Comparison of ENCODE assay signal across 23 cellular contexts in genomic region chr7:67842571-67842970, GRCh38.
"Had no signal": no experiment of that assay in that cellular context is flagged by ENCODE, and none has a peak within 500 bp of the region (broad histone marks: within the 10 kb centered on the region; RNA-seq: fewer than 3 reads in every experiment).

No MANE protein-coding gene starts in this region.

- DNase-seq: activated CD4-positive, alpha-beta T cell treated with anti-CD3 and anti-CD28 coated beads for 4 hours; activated CD4-positive, alpha-beta T cell treated with anti-CD3 and anti-CD28 coated beads, Interleukin-2, amount 50 U/mL, for 4 hours; activated CD8-positive, alpha-beta T cell treated with anti-CD3 and anti-CD28 coated beads, Interleukin-2, amount 10 ng/mL, durations not matched to agents 7 days and 5 days; activated effector memory CD4-positive, alpha-beta T cell treated with Interleukin-2 at 50 U/mL for 16 hours; activated naive CD4-positive, alpha-beta T cell; activated T-cell treated with anti-CD3 and anti-CD28 coated beads, Interleukin-2, amount 50 U/mL, for 24 hours; aorta; central memory CD4-positive, alpha-beta T cell; KBM-7; MG63; MV-4-11; NCI-H1417 treated with DMSO at 0.1 percent for 48 hours; NCI-H1694; NCI-H2029; NCI-H2107; NCI-H2171 treated with DMSO at 0.1 percent for 48 hours; NCI-H226; NCI-H526; NCI-H774; NK-92 treated with Interleukin-12 subunit alpha and Interleukin-12 subunit beta, amount 100 ng/mL, for 24 hours; PC-9; SHP77 treated with DMSO at 0.1 percent for 48 hours had no signal

- H3K4me3 ChIP-seq: MG63, PC-9 had no signal

- ATAC-seq: activated CD4-positive, CD25-positive, alpha-beta regulatory T cell treated with anti-CD3 and anti-CD28 coated beads, Interleukin-2, amount 50 U/mL, for 24 hours; activated CD8-positive, alpha-beta T cell treated with anti-CD3 and anti-CD28 coated beads, Interleukin-2, amount 10 ng/mL, durations not matched to agents 7 days and 5 days had no signal

- H3K9me3 ChIP-seq: MG63 had no signal

- H2AFZ ChIP-seq: PC-9 had no signal

- H3K36me3 ChIP-seq: MG63 had no signal

- H3K27ac ChIP-seq: PC-9 had no signal

- H3K27me3 ChIP-seq: MG63 had no signal

- H3K4me2 ChIP-seq: PC-9 had no signal
